8 cellular contexts compared by ENCODE assay signal in genomic region chr9:122370303-122370702, GRCh38. TPM values are rescaled to one million over a fixed set of nuclear protein-coding genes. Genes with fewer than 3 reads are reported as not detected.
DNase-seq lines count a peak whose midpoint lies in the region; ATAC-seq and TF ChIP-seq lines count a peak whose summit lies in the region.

No MANE protein-coding gene starts in this region.

- H3K36me3 ChIP-seq in GM06990 (ENCODE audit: control insufficient read depth, insufficient read depth, low read length) = no peaks in the 10 kb centered on the region

- ATAC-seq in HG03066 (IDR thresholded peaks at IDR 0.05; ENCODE audit: low read depth, unreplicated experiment) (peak; percentile 34), memory B cell (ENCODE audit: low read depth) (peak; percentile 42), HG03457 (IDR thresholded peaks at IDR 0.05; ENCODE audit: unreplicated experiment) (no peak), foreskin keratinocyte (no peak)
- ATAC-seq in activated CD8-positive, alpha-beta T cell treated with anti-CD3 and anti-CD28 coated beads, Interleukin-2, amount 10 ng/mL, durations not matched to agents 7 days and 5 days = peak; percentile 30

- H3K9me3 Mint-ChIP-seq in activated CD8-positive, alpha-beta T cell treated with anti-CD3 and anti-CD28 coated beads, Interleukin-2, amount 10 ng/mL, durations not matched to agents 7 days and 5 days (ENCODE audit: insufficient read depth) = no peaks in the 10 kb centered on the region
- H3K9me3 Mint-ChIP-seq in memory B cell (peaks cover 2% of the 10 kb centered on the region), osteocyte (ENCODE audit: unreplicated experiment) (peaks cover 4% of the 10 kb centered on the region)

- H3K4me1 Mint-ChIP-seq in activated CD8-positive, alpha-beta T cell treated with anti-CD3 and anti-CD28 coated beads, Interleukin-2, amount 10 ng/mL, durations not matched to agents 7 days and 5 days (ENCODE audit: low read depth) = peaks cover 14% of the 10 kb centered on the region
- H3K4me1 Mint-ChIP-seq in memory B cell (peaks cover 23% of the 10 kb centered on the region), osteocyte (ENCODE audit: unreplicated experiment) (peaks cover 18% of the 10 kb centered on the region)

- no peak for TF ChIP-seq CTCF in GM06990 (IDR thresholded peaks at IDR 0.05; ENCODE audit: insufficient read depth, low read length, poor library complexity, severe bottlenecking)
- no peak for TF ChIP-seq CTCF in osteocyte (IDR thresholded peaks at IDR 0.05)
- TF ChIP-seq CTCF in foreskin keratinocyte (conservative IDR thresholded peaks at IDR 0.05) = no peak

- no peak overlapping the region for H3K27ac ChIP-seq in foreskin keratinocyte

- H3K27me3 ChIP-seq in GM06990 (replicated peaks; ENCODE audit: control insufficient read depth, insufficient read depth, low read length) (no peaks in the 10 kb centered on the region; the same call in 1 of the 2 replicates), foreskin keratinocyte (peaks cover 5% of the 10 kb centered on the region)

- CTCF ChIA-PET in activated CD8-positive, alpha-beta T cell treated with anti-CD3 and anti-CD28 coated beads, Interleukin-2, amount 10 ng/mL, durations not matched to agents 7 days and 5 days (lab: Charles Lee) = interaction anchor here (1.4 kb wide), 1 partner anchor 271 kb away, joined by 5 read pairs; no protein-coding TSS in a partner anchor

- H3K4me3 Mint-ChIP-seq in activated CD8-positive, alpha-beta T cell treated with anti-CD3 and anti-CD28 coated beads, Interleukin-2, amount 10 ng/mL, durations not matched to agents 7 days and 5 days = peak overlapping the region; percentile 56
- peak overlapping the region; percentile 86 for H3K4me3 Mint-ChIP-seq in memory B cell
- H3K4me3 Mint-ChIP-seq in osteocyte (ENCODE audit: unreplicated experiment) = no peak overlapping the region

- peaks cover 4% of the 10 kb centered on the region for H3K4me1 ChIP-seq in foreskin keratinocyte

- DNase-seq in GM06990 (ENCODE audit: extremely low read depth, insufficient read length) (no peak), memory B cell (ENCODE audit: low spot score in 2 of 2) (no peak), AG08395 (ENCODE audit: low spot score) (no peak), osteocyte (ENCODE audit: extremely low spot score, unreplicated experiment) (no peak), foreskin keratinocyte (no peak)
- no peak for DNase-seq in activated CD8-positive, alpha-beta T cell treated with anti-CD3 and anti-CD28 coated beads, Interleukin-2, amount 10 ng/mL, durations not matched to agents 7 days and 5 days

- H3K4me3 ChIP-seq in GM06990 (replicated peaks; ENCODE audit: low read depth, low read length) = peak overlapping the region; percentile 51; the same call in 1 of the 2 replicates

- POLR2A ChIA-PET in activated CD8-positive, alpha-beta T cell treated with anti-CD3 and anti-CD28 coated beads, Interleukin-2, amount 10 ng/mL, durations not matched to agents 7 days and 5 days (lab: Charles Lee) = no interaction called here

- H3K36me3 Mint-ChIP-seq in activated CD8-positive, alpha-beta T cell treated with anti-CD3 and anti-CD28 coated beads, Interleukin-2, amount 10 ng/mL, durations not matched to agents 7 days and 5 days (ENCODE audit: low read depth) = no peaks in the 10 kb centered on the region
- H3K36me3 Mint-ChIP-seq in memory B cell (peaks cover 2% of the 10 kb centered on the region), osteocyte (ENCODE audit: unreplicated experiment) (no peaks in the 10 kb centered on the region)

- H3K27ac Mint-ChIP-seq in activated CD8-positive, alpha-beta T cell treated with anti-CD3 and anti-CD28 coated beads, Interleukin-2, amount 10 ng/mL, durations not matched to agents 7 days and 5 days = no peak overlapping the region
- H3K27ac Mint-ChIP-seq in memory B cell (peak overlapping the region; percentile 87), osteocyte (ENCODE audit: unreplicated experiment) (no peak overlapping the region)

- H3K27me3 Mint-ChIP-seq in activated CD8-positive, alpha-beta T cell treated with anti-CD3 and anti-CD28 coated beads, Interleukin-2, amount 10 ng/mL, durations not matched to agents 7 days and 5 days (ENCODE audit: low read depth) = peaks cover 9% of the 10 kb centered on the region
- H3K27me3 Mint-ChIP-seq in memory B cell (no peaks in the 10 kb centered on the region), osteocyte (ENCODE audit: unreplicated experiment) (peaks cover 9% of the 10 kb centered on the region)

RNA-seq across cellular contexts. Expression of gene PTGS1, which starts 0.5 kb away (rescaled TPM):
- under 1 TPM; 0.26 to 0.37 TPM for total RNA-seq in activated CD8-positive, alpha-beta T cell treated with anti-CD3 and anti-CD28 coated beads, Interleukin-2, amount 10 ng/mL, durations not matched to agents 7 days and 5 days
- total RNA-seq in osteocyte = 2.5 and 3.1 TPM in 2 replicates
- total RNA-seq in foreskin keratinocyte = 1.4 and 3.4 TPM in 2 replicates
- 1.1 and 2.7 TPM in 2 replicates for polyA plus RNA-seq in foreskin keratinocyte

Comparison
In these comparisons a context has a peak if more than half of its experiments do, and no peak if none do; other contexts are left out.
1. ATAC-seq: peak in HG03066 (single experiment), activated CD8-positive, alpha-beta T cell treated with anti-CD3 and anti-CD28 coated beads, Interleukin-2, amount 10 ng/mL, durations not matched to agents 7 days and 5 days (single experiment) and memory B cell (single experiment); none in HG03457 (single experiment) and foreskin keratinocyte (single experiment).